In genomic region chr21:34574581-34574980, GRCh38 we compare ENCODE assay signal across 17 cellular contexts. TPM values are rescaled to one million over a fixed set of nuclear protein-coding genes. Genes with fewer than 3 reads are reported as not detected.
A peak's percentile ranks its signal among the peaks of the same experiment; 100 is the strongest.
DNase-seq lines count a peak whose midpoint lies in the region; ATAC-seq and TF ChIP-seq lines count a peak whose summit lies in the region.
"Had no signal": no experiment of that assay in that cellular context is flagged by ENCODE, and none has a peak within 500 bp of the region (broad histone marks: within the 10 kb centered on the region; RNA-seq: fewer than 3 reads in every experiment).

No MANE protein-coding gene starts in this region.

- DNase-seq in AG10803 (ENCODE audit: low read depth) (peak; percentile 51), LHCN-M2 (ENCODE audit: low read depth) (peak; percentile 37), fibroblast of gingiva (ENCODE audit: low read depth) (peak; percentile 18), psoas muscle (no peak), Kasumi-1 (lab: John Stamatoyannopoulos, UW) (no peak), ecto neural progenitor cell (ENCODE audit: low spot score) (no peak)
- DNase-seq: CD8-positive, alpha-beta memory T cell; GDM1; KG1; NCI-H1417 treated with DMSO at 0.1 percent for 48 hours; NCI-H1930; NCI-H226; NCI-H526; SJCRH30 had no signal

- intact Hi-C loops in psoas muscle (cut with DNase I) = no loop called here

- no peak overlapping the region for H3K27ac ChIP-seq in psoas muscle
- H3K27ac ChIP-seq: BLaER1, SJCRH30 had no signal

- 40 to 61% (median 41%) methylated on average over 14 of the region's 14 CpGs for WGBS in psoas muscle, 3 donors

- H3K4me1 ChIP-seq in psoas muscle = peaks cover 10% of the 10 kb centered on the region
- H3K4me1 ChIP-seq: SJCRH30 had no signal

- no peak overlapping the region for H3K4me3 ChIP-seq in AG10803 (ENCODE audit: low read length)
- H3K4me3 ChIP-seq in psoas muscle = no peak overlapping the region
- H3K4me3 ChIP-seq: BLaER1, SJCRH30 had no signal

- peak; percentile 54 to 79 (median 66) for ATAC-seq in psoas muscle
- no peak for ATAC-seq in GM21360 (IDR thresholded peaks at IDR 0.05; ENCODE audit: unreplicated experiment)
- ATAC-seq: Panc1 had no signal

- H3K9me3 ChIP-seq in psoas muscle = no peaks in the 10 kb centered on the region
- H3K9me3 ChIP-seq: SJCRH30 had no signal

- TF ChIP-seq CTCF in AG10803 (conservative IDR thresholded peaks at IDR 0.05; ENCODE audit: low read length) (no peak), psoas muscle (IDR thresholded peaks at IDR 0.05) (no peak)

- no peaks in the 10 kb centered on the region for H3K36me3 ChIP-seq in psoas muscle (ENCODE audit: insufficient read depth in 1 of 2, low read depth in 1 of 2)
- H3K36me3 ChIP-seq: SJCRH30 had no signal

- H3K27me3 ChIP-seq in psoas muscle (ENCODE audit: insufficient read depth in 3 of 3, low read length in 2 of 3) = no peaks in the 10 kb centered on the region
- H3K27me3 ChIP-seq: BLaER1, SJCRH30 had no signal

RNA-seq across cellular contexts. Expression of gene RCAN1, which starts 40.3 kb away (rescaled TPM):
- total RNA-seq in LHCN-M2 (2014; rRNA removed) (28.4 and 29.3 TPM in 2 replicates), psoas muscle (10 to 100 TPM; 24.9 to 38.4 (median 26.1) TPM)
- polyA plus RNA-seq in LHCN-M2 (2012) = 25.9 TPM
- polyA plus RNA-seq in psoas muscle = 10 to 100 TPM; 57.4 to 94.9 (median 88.0) TPM

Comparison
In these comparisons a context has a peak if more than half of its experiments do, and no peak if none do; other contexts are left out.
1. DNase-seq: peak in AG10803 (single experiment), LHCN-M2 (single experiment) and fibroblast of gingiva (single experiment); none in psoas muscle (0 of 2), Kasumi-1 (0 of 2) and ecto neural progenitor cell (single experiment).